ENCODE assay signal across 17 cellular contexts in genomic region chr1:100720751-100721150, GRCh38. TPM values are rescaled to one million over a fixed set of nuclear protein-coding genes. Genes with fewer than 3 reads are reported as not detected.
DNase-seq lines count a peak whose midpoint lies in the region; ATAC-seq, FAIRE-seq and TF ChIP-seq lines count a peak whose summit lies in the region.
"Had no signal": no experiment of that assay in that cellular context is flagged by ENCODE, and none has a peak within 500 bp of the region (broad histone marks: within the 10 kb centered on the region; RNA-seq: fewer than 3 reads in every experiment).

No MANE protein-coding gene starts in this region.

- no peaks in the 10 kb centered on the region for H3K27me3 ChIP-seq in breast epithelium
- no peaks in the 10 kb centered on the region for H3K27me3 ChIP-seq in heart right ventricle
- no peaks in the 10 kb centered on the region for H3K27me3 ChIP-seq in pancreas
- H3K27me3 ChIP-seq in uterus = no peaks in the 10 kb centered on the region

- DNase-seq in breast epithelium (ENCODE audit: low spot score in 2 of 2) (no peak), MCF 10A (ENCODE audit: unreplicated experiment) (no peak), heart right ventricle (no peak), pancreas (no peak), uterus (no peak), NK-92 (lab: John Stamatoyannopoulos, UW; ENCODE audit: unreplicated experiment) (no peak), activated T-cell treated with anti-CD3 and anti-CD28 coated beads for 4 hours (no peak), mucosa of gallbladder (ENCODE audit: low spot score) (no peak)
- DNase-seq: activated CD4-positive, alpha-beta T cell treated with anti-CD3 and anti-CD28 coated beads, Interleukin-2, amount 10 ng/mL, durations not matched to agents 24 days and 14 days; COR-L47; NCI-H1417 treated with DMSO at 0.1 percent for 48 hours; NCI-H446 treated with DMSO at 0.1 percent for 48 hours; PC-3; stimulated activated naive CD4-positive, alpha-beta T cell treated with Interleukin-2 at 50 U/mL for 16 hours had no signal

- no peaks in the 10 kb centered on the region for H3K36me3 Mint-ChIP-seq in MCF 10A (ENCODE audit: insufficient read depth, unreplicated experiment)

- peak; percentile 32 for FAIRE-seq in pancreas (lab: Jason Lieb, UNC)
- FAIRE-seq: K562 had no signal

- H3K4me3 Mint-ChIP-seq in MCF 10A (ENCODE audit: unreplicated experiment) = no peak overlapping the region
- H3K4me3 Mint-ChIP-seq: activated CD4-positive, alpha-beta T cell treated with anti-CD3 and anti-CD28 coated beads, Interleukin-2, amount 10 ng/mL, durations not matched to agents 24 days and 14 days; activated T-helper 17 cell treated with anti-CD3 and anti-CD28 coated beads, Interleukin-2, amount 50 U/mL, for 72 hours had no signal

- H3K27ac Mint-ChIP-seq in MCF 10A (ENCODE audit: low read depth, unreplicated experiment) = no peak overlapping the region
- H3K27ac Mint-ChIP-seq: activated CD4-positive, alpha-beta T cell treated with anti-CD3 and anti-CD28 coated beads, Interleukin-2, amount 10 ng/mL, durations not matched to agents 24 days and 14 days; activated T-helper 17 cell treated with anti-CD3 and anti-CD28 coated beads, Interleukin-2, amount 50 U/mL, for 72 hours had no signal

- no TSS peak for BruUV-seq in MCF 10A (replicated peaks; lab: Mats Ljungman, UMichigan)

- H3K4me1 ChIP-seq in breast epithelium (peaks cover 0 to 4% of the 10 kb centered on the region in 2 donors), heart right ventricle (peaks cover 0 to 22% (median 3%) of the 10 kb centered on the region in 9 donors), pancreas (no peaks in the 10 kb centered on the region), uterus (peaks cover 0 to 2% of the 10 kb centered on the region in 2 donors)

- H3K4me3 ChIP-seq in breast epithelium (peak overlapping the region; percentile 23 to 52 (median 24)), heart right ventricle (peak overlapping the region in 9 of 10 donors; percentile 15 to 52 (median 46)), pancreas (peak overlapping the region in 2 of 4 donors; percentile 22 to 40), uterus (peak overlapping the region in 1 of 2 donors; percentile 10)
- H3K4me3 ChIP-seq: K562 had no signal

- TF ChIP-seq POLR2A in breast epithelium (IDR thresholded peaks at IDR 0.05) (no peak), uterus (IDR thresholded peaks at IDR 0.05) (no peak)

- ATAC-seq in heart right ventricle = peak in 2 of 8 donors; percentile 52 to 61
- peak in 1 of 4 donors; percentile 40 for ATAC-seq in pancreas
- ATAC-seq: activated T-helper 17 cell treated with anti-CD3 and anti-CD28 coated beads, Interleukin-2, amount 50 U/mL, for 72 hours; K562; PC-3 had no signal

- TF ChIP-seq CTCF in breast epithelium (IDR thresholded peaks at IDR 0.05) (no peak), MCF 10A (IDR thresholded peaks at IDR 0.05; ENCODE audit: unreplicated experiment) (no peak), heart right ventricle (IDR thresholded peaks at IDR 0.05) (no peak), pancreas (IDR thresholded peaks at IDR 0.05) (no peak), uterus (IDR thresholded peaks at IDR 0.05) (no peak)

- CTCF ChIA-PET in MCF 10A (lab: Yijun Ruan, JAX) = interaction anchor here (1.8 kb wide), 1 partner anchor 148 kb away, joined by 3 read pairs; no protein-coding TSS in a partner anchor

- intact Hi-C loops in breast epithelium (cut with DNase I; ENCODE audit: low total_unique reads) = no loop called here
- intact Hi-C loops in MCF 10A (cut with micrococcal nuclease) = no loop called here
- intact Hi-C loops in heart right ventricle (cut with DNase I) = loop anchor here in 2 of 10 donors (10.0 kb wide), 1 partner anchor 144 kb away; no protein-coding TSS in a partner anchor
- intact Hi-C loops in pancreas (cut with DNase I) = no loop called here
- intact Hi-C loops in uterus (cut with DNase I; ENCODE audit: low total_unique reads) = no loop called here

- H3K27me3 Mint-ChIP-seq in MCF 10A (ENCODE audit: insufficient read depth, unreplicated experiment) = peaks cover 11% of the 10 kb centered on the region

- no peaks in the 10 kb centered on the region for H3K9me3 Mint-ChIP-seq in MCF 10A (ENCODE audit: unreplicated experiment)
- H3K9me3 Mint-ChIP-seq: activated CD4-positive, alpha-beta T cell treated with anti-CD3 and anti-CD28 coated beads, Interleukin-2, amount 10 ng/mL, durations not matched to agents 24 days and 14 days; activated T-helper 17 cell treated with anti-CD3 and anti-CD28 coated beads, Interleukin-2, amount 50 U/mL, for 72 hours had no signal

- peak overlapping the region in 1 of 2 donors; percentile 59 for H3K27ac ChIP-seq in breast epithelium
- H3K27ac ChIP-seq in heart right ventricle = peak overlapping the region in 6 of 10 donors; percentile 22 to 66 (median 55)
- peak overlapping the region in 2 of 4 donors; percentile 57 to 62 for H3K27ac ChIP-seq in pancreas
- peak overlapping the region; percentile 22 to 68 for H3K27ac ChIP-seq in uterus

- H3K9me3 ChIP-seq in breast epithelium = no peaks in the 10 kb centered on the region
- H3K9me3 ChIP-seq in heart right ventricle = no peaks in the 10 kb centered on the region
- no peaks in the 10 kb centered on the region for H3K9me3 ChIP-seq in pancreas
- no peaks in the 10 kb centered on the region for H3K9me3 ChIP-seq in uterus

- H3K36me3 ChIP-seq in breast epithelium = no peaks in the 10 kb centered on the region
- H3K36me3 ChIP-seq in heart right ventricle = peaks cover 0 to 14% (median 0%) of the 10 kb centered on the region in 9 donors
- H3K36me3 ChIP-seq in pancreas = no peaks in the 10 kb centered on the region
- H3K36me3 ChIP-seq in uterus = no peaks in the 10 kb centered on the region

- H3K4me1 Mint-ChIP-seq in MCF 10A (ENCODE audit: insufficient read depth, unreplicated experiment) = peaks cover 8% of the 10 kb centered on the region
- H3K4me1 Mint-ChIP-seq: activated CD4-positive, alpha-beta T cell treated with anti-CD3 and anti-CD28 coated beads, Interleukin-2, amount 10 ng/mL, durations not matched to agents 24 days and 14 days; activated T-helper 17 cell treated with anti-CD3 and anti-CD28 coated beads, Interleukin-2, amount 50 U/mL, for 72 hours had no signal

- POLR2A ChIA-PET in MCF 10A (lab: Yijun Ruan, JAX) = no interaction called here

RNA-seq across cellular contexts. Expression of gene VCAM1, which starts 1.2 kb away (rescaled TPM):
- total RNA-seq in breast epithelium (10 to 100 TPM in 2 of 3 donors, 1 to 10 TPM in 1; 8.5 to 12.3 (median 10.4) TPM), MCF 10A (2022) (not detected in 2 replicates), heart right ventricle (10 to 100 TPM in 1 of 10 donors, 1 to 10 TPM in 9; 2.2 to 38.5 (median 5.8) TPM), pancreas (10 to 100 TPM in 4 of 6 donors, 1 to 10 TPM in 2; 4.3 to 98.5 (median 15.2) TPM), uterus (10 to 100 TPM in 2 of 4 donors, 1 to 10 TPM in 2; 4.4 to 46.8 (median 9.7) TPM), mucosa of gallbladder (9.7 TPM)
- polyA plus RNA-seq in heart right ventricle (10 to 100 TPM in 1 of 2 donors, 1 to 10 TPM in 1; 2.8 to 11.7 TPM), pancreas (10 to 100 TPM in 1 of 2 donors, 1 to 10 TPM in 1; 8.4 to 10.3 TPM)
- total RNA-seq: activated CD4-positive, alpha-beta T cell treated with anti-CD3 and anti-CD28 coated beads, Interleukin-2, amount 10 ng/mL, durations not matched to agents 24 days and 14 days; activated T-helper 17 cell treated with anti-CD3 and anti-CD28 coated beads, Interleukin-2, amount 50 U/mL, for 72 hours; PC-3; T-helper 2 cell treated with Interferon-gamma antibody and Interleukin-4, amounts not matched to agents 100 ng/mL and 5 ng/mL, for 36 hours had no signal
